Comparison of ENCODE assay signal across 7 cellular contexts in the genomic region with DNA sequence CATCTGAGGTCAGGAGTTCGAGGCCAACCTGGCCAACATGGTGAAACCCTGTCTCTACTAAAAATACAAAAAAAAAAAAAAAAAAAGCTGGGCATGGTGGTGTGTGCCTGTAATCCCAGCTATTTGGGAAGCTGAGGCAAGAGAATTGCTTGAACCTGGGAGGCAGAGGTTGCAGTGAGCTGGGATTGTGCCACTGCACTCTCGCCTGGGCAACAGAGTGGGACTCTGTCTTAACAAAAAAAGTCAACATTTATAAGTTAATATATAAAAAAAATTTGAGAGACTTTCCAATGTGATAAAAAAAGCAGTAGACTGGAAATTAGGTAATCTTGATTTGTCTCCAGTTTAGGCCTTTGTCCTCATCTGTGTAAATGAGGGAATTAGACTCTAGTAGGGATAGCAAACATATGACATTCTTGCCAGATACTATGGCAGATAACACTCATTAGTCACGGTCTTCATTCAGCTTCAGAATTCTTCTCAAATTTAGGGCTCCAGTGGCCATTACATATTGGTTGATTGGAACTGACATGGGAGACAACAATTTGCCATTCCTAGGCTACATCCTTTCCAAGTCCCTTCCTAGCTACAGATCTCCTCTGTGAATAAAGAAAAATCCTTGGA. TPM values are rescaled to one million over a fixed set of nuclear protein-coding genes. Genes with fewer than 3 reads are reported as not detected.
A peak's percentile ranks its signal among the peaks of the same experiment; 100 is the strongest.
DNase-seq lines count a peak whose midpoint lies in the region; ATAC-seq and TF ChIP-seq lines count a peak whose summit lies in the region.
"Not testable (repeated sequence)": the region's sequence is repeated elsewhere in the genome, so short reads cannot be mapped to it uniquely, and the experiment has no call there.

No MANE protein-coding gene starts in this region.

- not testable (repeated sequence) for H3K27ac ChIP-seq in CD4-positive, alpha-beta T cell (ENCODE audit: low read depth, low read length); naive thymus-derived CD4-positive, alpha-beta T cell (ENCODE audit: low read depth, low read length)
- H3K27ac ChIP-seq in SJCRH30 = peak overlapping the region; percentile 88

- ATAC-seq in CD4-positive, alpha-beta T cell (ENCODE audit: poor library complexity); naive thymus-derived CD4-positive, alpha-beta T cell: not testable (repeated sequence)

- not testable (repeated sequence) for H3K9me3 Mint-ChIP-seq in CD4-positive, alpha-beta T cell; activated T-cell treated with anti-CD3 and anti-CD28 coated beads, Interleukin-2, amount 50 U/mL, for 24 hours; activated naive CD4-positive, alpha-beta T cell treated with anti-CD3 and anti-CD28 coated beads, Interleukin-2, amount 50 U/mL, for 24 hours
- peaks cover 0 to 20% (median 8%) of the 10 kb centered on the region in 11 donors for H3K9me3 Mint-ChIP-seq in naive thymus-derived CD4-positive, alpha-beta T cell

- not testable (repeated sequence) for DNase-seq in CD4-positive, alpha-beta T cell; activated T-cell treated with anti-CD3 and anti-CD28 coated beads, Interleukin-2, amount 50 U/mL, for 24 hours; naive thymus-derived CD4-positive, alpha-beta T cell
- DNase-seq in EL (peak; percentile 61), SJCRH30 (peak; percentile 40 to 83), dedifferentiated amniotic fluid mesenchymal stem cell (ENCODE audit: extremely low spot score) (peak; percentile 39)

- H3K4me1 Mint-ChIP-seq in CD4-positive, alpha-beta T cell (ENCODE audit: low read depth) = peaks cover 72% of the 10 kb centered on the region
- H3K4me1 Mint-ChIP-seq in activated T-cell treated with anti-CD3 and anti-CD28 coated beads, Interleukin-2, amount 50 U/mL, for 24 hours (ENCODE audit: low read depth) = peaks cover 65% of the 10 kb centered on the region
- peaks cover 69% of the 10 kb centered on the region for H3K4me1 Mint-ChIP-seq in activated naive CD4-positive, alpha-beta T cell treated with anti-CD3 and anti-CD28 coated beads, Interleukin-2, amount 50 U/mL, for 24 hours
- H3K4me1 Mint-ChIP-seq in naive thymus-derived CD4-positive, alpha-beta T cell = peaks cover 30 to 78% (median 62%) of the 10 kb centered on the region in 7 donors

- H3K4me3 ChIP-seq in SJCRH30; naive thymus-derived CD4-positive, alpha-beta T cell (ENCODE audit: low read length): not testable (repeated sequence)

- not testable (repeated sequence) for H3K27me3 ChIP-seq in CD4-positive, alpha-beta T cell (ENCODE audit: control insufficient read depth, insufficient read depth, low read length); SJCRH30; naive thymus-derived CD4-positive, alpha-beta T cell (ENCODE audit: control insufficient read depth in 2 of 2, insufficient read depth in 2 of 2, low read length in 2 of 2)

- H3K36me3 Mint-ChIP-seq in CD4-positive, alpha-beta T cell (ENCODE audit: low read depth) = peaks cover 28% of the 10 kb centered on the region
- peaks cover 78% of the 10 kb centered on the region for H3K36me3 Mint-ChIP-seq in activated T-cell treated with anti-CD3 and anti-CD28 coated beads, Interleukin-2, amount 50 U/mL, for 24 hours (ENCODE audit: low read depth)
- peaks cover 22% of the 10 kb centered on the region for H3K36me3 Mint-ChIP-seq in activated naive CD4-positive, alpha-beta T cell treated with anti-CD3 and anti-CD28 coated beads, Interleukin-2, amount 50 U/mL, for 24 hours
- peaks cover 0 to 54% (median 25%) of the 10 kb centered on the region in 5 donors for H3K36me3 Mint-ChIP-seq in naive thymus-derived CD4-positive, alpha-beta T cell

- CTCF ChIA-PET in CD4-positive, alpha-beta T cell (lab: Charles Lee) = not testable (repeated sequence)
- CTCF ChIA-PET in naive thymus-derived CD4-positive, alpha-beta T cell (lab: Charles Lee) = interaction anchor here (1.1 kb wide), 1 partner anchor 9 kb away, joined by 3 read pairs; no protein-coding TSS in a partner anchor

- peak overlapping the region; percentile 97 for H3K27ac Mint-ChIP-seq in CD4-positive, alpha-beta T cell
- peak overlapping the region; percentile 42 for H3K27ac Mint-ChIP-seq in activated T-cell treated with anti-CD3 and anti-CD28 coated beads, Interleukin-2, amount 50 U/mL, for 24 hours
- peak overlapping the region; percentile 68 for H3K27ac Mint-ChIP-seq in activated naive CD4-positive, alpha-beta T cell treated with anti-CD3 and anti-CD28 coated beads, Interleukin-2, amount 50 U/mL, for 24 hours
- peak overlapping the region in 8 of 9 donors; percentile 62 to 92 (median 81) for H3K27ac Mint-ChIP-seq in naive thymus-derived CD4-positive, alpha-beta T cell

- H3K4me3 Mint-ChIP-seq in CD4-positive, alpha-beta T cell; activated T-cell treated with anti-CD3 and anti-CD28 coated beads, Interleukin-2, amount 50 U/mL, for 24 hours; activated naive CD4-positive, alpha-beta T cell treated with anti-CD3 and anti-CD28 coated beads, Interleukin-2, amount 50 U/mL, for 24 hours: not testable (repeated sequence)
- peak overlapping the region in 3 of 10 donors; percentile 17 to 55 (median 39) for H3K4me3 Mint-ChIP-seq in naive thymus-derived CD4-positive, alpha-beta T cell

- intact Hi-C loops in CD4-positive, alpha-beta T cell (cut with DNase I, micrococcal nuclease); naive thymus-derived CD4-positive, alpha-beta T cell (cut with micrococcal nuclease): not testable (repeated sequence)

- not testable (repeated sequence) for TF ChIP-seq CTCF in CD4-positive, alpha-beta T cell (IDR thresholded peaks at IDR 0.05)

- POLR2A ChIA-PET in CD4-positive, alpha-beta T cell (lab: Charles Lee) = not testable (repeated sequence)
- POLR2A ChIA-PET in naive thymus-derived CD4-positive, alpha-beta T cell (lab: Charles Lee) = interaction anchor here (1.0 to 8.3 kb wide), 2 partner anchors 9 to 14 kb away, joined by 3 to 89 read pairs; no protein-coding TSS in a partner anchor

- H3K36me3 ChIP-seq in SJCRH30 = peaks cover 19% of the 10 kb centered on the region; the same call in 1 of the 2 replicates
- not testable (repeated sequence) for H3K36me3 ChIP-seq in naive thymus-derived CD4-positive, alpha-beta T cell (ENCODE audit: control insufficient read depth in 2 of 3, insufficient read depth in 3 of 3, low read length in 3 of 3)

- H3K4me1 ChIP-seq in SJCRH30 = peaks cover 20% of the 10 kb centered on the region
- peaks cover 0 to 39% of the 10 kb centered on the region in 2 donors for H3K4me1 ChIP-seq in naive thymus-derived CD4-positive, alpha-beta T cell (ENCODE audit: control insufficient read depth in 2 of 2, insufficient read depth in 2 of 2, low read length in 2 of 2)

- not testable (repeated sequence) for H3K27me3 Mint-ChIP-seq in CD4-positive, alpha-beta T cell; activated T-cell treated with anti-CD3 and anti-CD28 coated beads, Interleukin-2, amount 50 U/mL, for 24 hours; activated naive CD4-positive, alpha-beta T cell treated with anti-CD3 and anti-CD28 coated beads, Interleukin-2, amount 50 U/mL, for 24 hours; naive thymus-derived CD4-positive, alpha-beta T cell

- H3K9me3 ChIP-seq in CD4-positive, alpha-beta T cell (ENCODE audit: control insufficient read depth, low read length) = peaks cover 11% of the 10 kb centered on the region
- not testable (repeated sequence) for H3K9me3 ChIP-seq in SJCRH30 (replicated peaks)
- H3K9me3 ChIP-seq in naive thymus-derived CD4-positive, alpha-beta T cell (ENCODE audit: control insufficient read depth in 2 of 3, low read length in 3 of 3) = peaks cover 0 to 13% (median 0%) of the 10 kb centered on the region in 3 experiments

RNA-seq across cellular contexts. Expression of gene PRKCA, which starts 22.1 kb away (rescaled TPM):
- 10 to 100 TPM; 84.8 to 88.6 TPM for total RNA-seq in CD4-positive, alpha-beta T cell
- 24.7 and 25.6 TPM in 2 replicates for total RNA-seq in SJCRH30 (2014; rRNA removed; shearing (Covaris generic))
- total RNA-seq in naive thymus-derived CD4-positive, alpha-beta T cell = 100 to 1,000 TPM in 4 of 5 experiments, 10 to 100 TPM in 1; 94.1 to 186 (median 154) TPM
- polyA plus RNA-seq in naive thymus-derived CD4-positive, alpha-beta T cell = 1 to 10 TPM; 4.1 to 4.9 TPM

Comparison
In these comparisons a context has a peak if more than half of its experiments do, and no peak if none do; other contexts are left out.
1. H3K27ac Mint-ChIP-seq: peak in every context shown above with its lines; median percentile 97 in CD4-positive, alpha-beta T cell; 81 in naive thymus-derived CD4-positive, alpha-beta T cell; 68 in activated naive CD4-positive, alpha-beta T cell treated with anti-CD3 and anti-CD28 coated beads, Interleukin-2, amount 50 U/mL, for 24 hours; 42 in activated T-cell treated with anti-CD3 and anti-CD28 coated beads, Interleukin-2, amount 50 U/mL, for 24 hours.